1 cellular context compared by ENCODE assay signal in the genomic region with DNA sequence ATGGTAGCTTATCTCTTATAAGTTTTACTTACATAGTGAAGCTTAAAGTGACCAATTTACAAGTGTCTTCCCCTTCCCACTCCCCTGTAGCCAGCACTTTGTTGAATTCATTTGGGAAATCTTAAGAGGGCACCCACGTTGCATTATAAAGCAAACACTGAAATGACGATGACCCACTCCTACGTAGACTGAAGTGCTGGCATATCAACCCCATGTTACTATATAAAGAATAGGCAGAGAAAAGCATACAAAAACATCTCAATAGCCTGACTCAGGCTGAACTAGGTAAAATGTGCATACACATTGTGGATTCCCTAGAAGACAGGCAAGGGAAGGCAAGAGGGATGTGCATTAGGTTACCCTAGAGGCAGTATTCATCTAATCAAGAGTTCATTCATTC.
TF ChIP-seq lines count a peak whose summit lies in the region.

No MANE protein-coding gene starts in this region.

TF ChIP-seq in WTC11, 78 proteins besides CTCF, POLR2A, EP300 and RAD21 (continued from another document):
- TF ChIP-seq, protein P1, sequence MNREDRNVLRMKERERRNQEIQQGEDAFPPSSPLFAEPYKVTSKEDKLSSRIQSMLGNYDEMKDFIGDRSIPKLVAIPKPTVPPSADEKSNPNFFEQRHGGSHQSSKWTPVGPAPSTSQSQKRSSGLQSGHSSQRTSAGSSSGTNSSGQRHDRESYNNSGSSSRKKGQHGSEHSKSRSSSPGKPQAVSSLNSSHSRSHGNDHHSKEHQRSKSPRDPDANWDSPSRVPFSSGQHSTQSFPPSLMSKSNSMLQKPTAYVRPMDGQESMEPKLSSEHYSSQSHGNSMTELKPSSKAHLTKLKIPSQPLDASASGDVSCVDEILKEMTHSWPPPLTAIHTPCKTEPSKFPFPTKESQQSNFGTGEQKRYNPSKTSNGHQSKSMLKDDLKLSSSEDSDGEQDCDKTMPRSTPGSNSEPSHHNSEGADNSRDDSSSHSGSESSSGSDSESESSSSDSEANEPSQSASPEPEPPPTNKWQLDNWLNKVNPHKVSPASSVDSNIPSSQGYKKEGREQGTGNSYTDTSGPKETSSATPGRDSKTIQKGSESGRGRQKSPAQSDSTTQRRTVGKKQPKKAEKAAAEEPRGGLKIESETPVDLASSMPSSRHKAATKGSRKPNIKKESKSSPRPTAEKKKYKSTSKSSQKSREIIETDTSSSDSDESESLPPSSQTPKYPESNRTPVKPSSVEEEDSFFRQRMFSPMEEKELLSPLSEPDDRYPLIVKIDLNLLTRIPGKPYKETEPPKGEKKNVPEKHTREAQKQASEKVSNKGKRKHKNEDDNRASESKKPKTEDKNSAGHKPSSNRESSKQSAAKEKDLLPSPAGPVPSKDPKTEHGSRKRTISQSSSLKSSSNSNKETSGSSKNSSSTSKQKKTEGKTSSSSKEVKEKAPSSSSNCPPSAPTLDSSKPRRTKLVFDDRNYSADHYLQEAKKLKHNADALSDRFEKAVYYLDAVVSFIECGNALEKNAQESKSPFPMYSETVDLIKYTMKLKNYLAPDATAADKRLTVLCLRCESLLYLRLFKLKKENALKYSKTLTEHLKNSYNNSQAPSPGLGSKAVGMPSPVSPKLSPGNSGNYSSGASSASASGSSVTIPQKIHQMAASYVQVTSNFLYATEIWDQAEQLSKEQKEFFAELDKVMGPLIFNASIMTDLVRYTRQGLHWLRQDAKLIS (CRISPR knock-in tag; IDR thresholded peaks at IDR 0.05; ENCODE audit: borderline replicate concordance) = no peak
- TF ChIP-seq, protein P2, sequence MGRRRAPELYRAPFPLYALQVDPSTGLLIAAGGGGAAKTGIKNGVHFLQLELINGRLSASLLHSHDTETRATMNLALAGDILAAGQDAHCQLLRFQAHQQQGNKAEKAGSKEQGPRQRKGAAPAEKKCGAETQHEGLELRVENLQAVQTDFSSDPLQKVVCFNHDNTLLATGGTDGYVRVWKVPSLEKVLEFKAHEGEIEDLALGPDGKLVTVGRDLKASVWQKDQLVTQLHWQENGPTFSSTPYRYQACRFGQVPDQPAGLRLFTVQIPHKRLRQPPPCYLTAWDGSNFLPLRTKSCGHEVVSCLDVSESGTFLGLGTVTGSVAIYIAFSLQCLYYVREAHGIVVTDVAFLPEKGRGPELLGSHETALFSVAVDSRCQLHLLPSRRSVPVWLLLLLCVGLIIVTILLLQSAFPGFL (CRISPR knock-in tag; IDR thresholded peaks at IDR 0.05; ENCODE audit: borderline replicate concordance) = no peak
